ENCODE assay signal across 27 cellular contexts in the genomic region with DNA sequence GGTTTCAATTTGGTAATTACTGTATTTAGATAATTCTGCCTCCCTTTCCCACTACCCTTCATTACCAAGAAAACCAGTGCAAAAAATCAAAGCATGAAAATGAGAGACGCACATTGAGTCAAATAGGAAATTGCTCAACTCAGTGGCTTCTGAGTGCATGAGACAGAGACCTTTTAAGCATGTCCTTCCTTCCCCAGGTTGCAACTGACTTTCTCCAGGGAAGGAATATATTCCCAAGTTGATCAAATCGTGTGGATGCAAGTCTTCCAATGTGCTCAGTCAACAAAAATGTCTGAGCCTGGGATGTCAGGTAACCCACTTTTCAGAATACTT. TPM values are rescaled to one million over a fixed set of nuclear protein-coding genes. Genes with fewer than 3 reads are reported as not detected.
DNase-seq lines count a peak whose midpoint lies in the region; ATAC-seq and TF ChIP-seq lines count a peak whose summit lies in the region.
"Had no signal": no experiment of that assay in that cellular context is flagged by ENCODE, and none has a peak within 500 bp of the region (broad histone marks: within the 10 kb centered on the region; RNA-seq: fewer than 3 reads in every experiment).

No MANE protein-coding gene starts in this region.

- H3K27me3 ChIP-seq in HUES6 (ENCODE audit: control insufficient read depth, insufficient read depth, low read length) (peaks cover 25% of the 10 kb centered on the region; the same call in 1 of the 2 replicates), endodermal cell (ENCODE audit: control insufficient read depth, insufficient read depth, low read length, poor library complexity, severe bottlenecking) (peaks cover 38% of the 10 kb centered on the region)
- H3K27me3 ChIP-seq: ovary, right atrium auricular region, upper lobe of left lung had no signal

- peaks cover 42% of the 10 kb centered on the region for H3K27me3 Mint-ChIP-seq in endodermal cell (ENCODE audit: insufficient read depth)
- peaks cover 15% of the 10 kb centered on the region for H3K27me3 Mint-ChIP-seq in progenitor cell of endocrine pancreas

- DNase-seq in GM12865 (ENCODE audit: low read depth): peak; percentile 45
- DNase-seq in endodermal cell: no peak
- no peak for DNase-seq in progenitor cell of endocrine pancreas (ENCODE audit: low spot score, unreplicated experiment)
- DNase-seq in COLO668 (lab: John Stamatoyannopoulos, UW; ENCODE audit: unreplicated experiment): no peak
- DNase-seq in SHP77 treated with DMSO at 0.1 percent for 48 hours (lab: John Stamatoyannopoulos, UW): no peak
- DNase-seq: activated CD4-positive, alpha-beta T cell treated with anti-CD3 and anti-CD28 coated beads, Interleukin-2, amount 10 ng/mL, durations not matched to agents 7 days and 5 days; activated gamma-delta T cell treated with Interleukin-2 at 50 U/mL for 16 hours; activated naive CD8-positive, alpha-beta T cell treated with anti-CD3 and anti-CD28 coated beads, Interleukin-2, amount 50 U/mL, for 24 hours; activated T-cell treated with anti-CD3 and anti-CD28 coated beads, Interleukin-2, amount 50 U/mL, for 4 hours; CD4-positive, alpha-beta T cell; DMS 273 treated with DMSO at 0.1 percent for 48 hours; NCI-H1105; NCI-H1930; ovary; Right ventricle myocardium superior; stimulated activated CD4-positive, alpha-beta T cell treated with anti-CD3 and anti-CD28 coated beads, Interleukin-4, amount 100 ng/mL, for 1 hour; substantia nigra; T-helper 9 cell; upper lobe of left lung; WERI-Rb-1 had no signal

- ATAC-seq in GM18873 (IDR thresholded peaks at IDR 0.05; ENCODE audit: low FRiP score, unreplicated experiment): no peak
- ATAC-seq: activated naive CD8-positive, alpha-beta T cell treated with anti-CD3 and anti-CD28 coated beads, Interleukin-2, amount 50 U/mL, for 24 hours; activated T-cell treated with anti-CD3 and anti-CD28 coated beads, Interleukin-2, amount 50 U/mL, for 4 hours; natural killer cell treated with Interleukin-12 subunit alpha and Interleukin-12 subunit beta and Interleukin-15 and Interleukin-18, amount 100 ng/mL, for 72 hours had no signal

- peaks cover under 1% of the 10 kb centered on the region for H3K36me3 Mint-ChIP-seq in endodermal cell (ENCODE audit: low read depth)
- H3K36me3 Mint-ChIP-seq in progenitor cell of endocrine pancreas (ENCODE audit: insufficient read depth): no peaks in the 10 kb centered on the region
- H3K36me3 Mint-ChIP-seq: IgD-negative memory B cell; natural killer cell treated with Interleukin-12 subunit alpha and Interleukin-12 subunit beta and Interleukin-15 and Interleukin-18, amount 100 ng/mL, for 72 hours had no signal

- H3K4me3 ChIP-seq in GM12865 (ENCODE audit: low read depth, low read length): no peak overlapping the region
- peak overlapping the region; percentile 40 for H3K4me3 ChIP-seq in HUES6 (ENCODE audit: low read depth, low read length)
- H3K4me3 ChIP-seq in endodermal cell (ENCODE audit: low read length): no peak overlapping the region
- H3K4me3 ChIP-seq: ovary, right atrium auricular region, upper lobe of left lung had no signal

- H3K9ac ChIP-seq in HUES6 (ENCODE audit: low read length) (peak overlapping the region; percentile 46), endodermal cell (ENCODE audit: extremely low read depth, low read length, poor library complexity, severe bottlenecking) (no peak overlapping the region)

- H3K9me3 ChIP-seq in HUES6 (ENCODE audit: control insufficient read depth, insufficient read depth, low read depth, low read length) (no peaks in the 10 kb centered on the region), endodermal cell (ENCODE audit: control insufficient read depth, low read length) (no peaks in the 10 kb centered on the region)
- H3K9me3 ChIP-seq: ovary, right atrium auricular region, upper lobe of left lung had no signal

- H3K36me3 ChIP-seq in HUES6 (ENCODE audit: control insufficient read depth, insufficient read depth, low read length) (no peaks in the 10 kb centered on the region), endodermal cell (ENCODE audit: control insufficient read depth, insufficient read depth, low read length) (peaks cover 1% of the 10 kb centered on the region)
- H3K36me3 ChIP-seq: ovary, right atrium auricular region, upper lobe of left lung, WERI-Rb-1 had no signal

- 53 to 73% methylated on average over 1 to 2 of the region's 2 CpGs for WGBS in endodermal cell (ENCODE audit: insufficient coverage in 1 of 2, insufficient read length in 1 of 2), 2 experiments

- H3K27ac ChIP-seq in HUES6 (ENCODE audit: low read depth, low read length): peak overlapping the region; percentile 77; the same call in 1 of the 2 replicates
- H3K27ac ChIP-seq in endodermal cell (ENCODE audit: low read depth, low read length): no peak overlapping the region
- H3K27ac ChIP-seq: ovary, right atrium auricular region, upper lobe of left lung, WERI-Rb-1 had no signal

- TF ChIP-seq CTCF in GM12865 (IDR thresholded peaks at IDR 0.05; ENCODE audit: insufficient read depth, low read depth, low read length, missing control alignments) (no peak), endodermal cell (conservative IDR thresholded peaks at IDR 0.05) (no peak), progenitor cell of endocrine pancreas (IDR thresholded peaks at IDR 0.05; ENCODE audit: unreplicated experiment) (no peak)

- peaks cover 48% of the 10 kb centered on the region for H3K4me1 Mint-ChIP-seq in endodermal cell
- H3K4me1 Mint-ChIP-seq in progenitor cell of endocrine pancreas (ENCODE audit: low read depth): peaks cover 29% of the 10 kb centered on the region
- H3K4me1 Mint-ChIP-seq: activated CD4-positive, alpha-beta T cell treated with anti-CD3 and anti-CD28 coated beads, Interleukin-2, amount 10 ng/mL, durations not matched to agents 7 days and 5 days; activated naive CD8-positive, alpha-beta T cell treated with anti-CD3 and anti-CD28 coated beads, Interleukin-2, amount 50 U/mL, for 24 hours; central memory CD8-positive, alpha-beta T cell; IgD-negative memory B cell had no signal

- H3K4me1 ChIP-seq in HUES6 (ENCODE audit: control insufficient read depth, insufficient read depth, low read length) (peaks cover 51% of the 10 kb centered on the region), endodermal cell (ENCODE audit: control insufficient read depth, insufficient read depth, low read length) (peaks cover 14% of the 10 kb centered on the region)
- H3K4me1 ChIP-seq: right atrium auricular region, upper lobe of left lung had no signal

- H3K27ac Mint-ChIP-seq in endodermal cell: peak overlapping the region; percentile 36
- peak overlapping the region; percentile 92 for H3K27ac Mint-ChIP-seq in progenitor cell of endocrine pancreas
- H3K27ac Mint-ChIP-seq: activated CD4-positive, alpha-beta T cell treated with anti-CD3 and anti-CD28 coated beads, Interleukin-2, amount 10 ng/mL, durations not matched to agents 7 days and 5 days; activated naive CD8-positive, alpha-beta T cell treated with anti-CD3 and anti-CD28 coated beads, Interleukin-2, amount 50 U/mL, for 24 hours; CD4-positive, alpha-beta T cell; IgD-negative memory B cell; natural killer cell treated with Interleukin-12 subunit alpha and Interleukin-12 subunit beta and Interleukin-15 and Interleukin-18, amount 100 ng/mL, for 72 hours had no signal

- H3K9me3 Mint-ChIP-seq in endodermal cell: no peaks in the 10 kb centered on the region
- H3K9me3 Mint-ChIP-seq in progenitor cell of endocrine pancreas (ENCODE audit: low read depth): no peaks in the 10 kb centered on the region
- H3K9me3 Mint-ChIP-seq: activated CD4-positive, alpha-beta T cell treated with anti-CD3 and anti-CD28 coated beads, Interleukin-2, amount 10 ng/mL, durations not matched to agents 7 days and 5 days; activated naive CD8-positive, alpha-beta T cell treated with anti-CD3 and anti-CD28 coated beads, Interleukin-2, amount 50 U/mL, for 24 hours; activated T-cell treated with anti-CD3 and anti-CD28 coated beads, Interleukin-2, amount 50 U/mL, for 4 hours; CD4-positive, alpha-beta T cell; central memory CD8-positive, alpha-beta T cell; IgD-negative memory B cell had no signal

- H3K4me3 Mint-ChIP-seq in endodermal cell: no peak overlapping the region
- H3K4me3 Mint-ChIP-seq in progenitor cell of endocrine pancreas (ENCODE audit: low read depth): peak overlapping the region; percentile 13
- H3K4me3 Mint-ChIP-seq: activated CD4-positive, alpha-beta T cell treated with anti-CD3 and anti-CD28 coated beads, Interleukin-2, amount 10 ng/mL, durations not matched to agents 7 days and 5 days; activated naive CD8-positive, alpha-beta T cell treated with anti-CD3 and anti-CD28 coated beads, Interleukin-2, amount 50 U/mL, for 24 hours; activated T-cell treated with anti-CD3 and anti-CD28 coated beads, Interleukin-2, amount 50 U/mL, for 4 hours; CD4-positive, alpha-beta T cell; central memory CD8-positive, alpha-beta T cell; IgD-negative memory B cell; natural killer cell treated with Interleukin-12 subunit alpha and Interleukin-12 subunit beta and Interleukin-15 and Interleukin-18, amount 100 ng/mL, for 72 hours had no signal

RNA-seq across cellular contexts. Expression of a gene that starts 12.9 kb away (rescaled TPM):
- total RNA-seq in endodermal cell: 10 to 100 TPM; 13.0 to 19.9 TPM
- polyA plus RNA-seq in endodermal cell (2013, experiment 1 of 2): 23.8 TPM
- polyA plus RNA-seq in endodermal cell (2013, experiment 2 of 2): 21.4 TPM
- 2.7 and 7.5 TPM in 2 replicates for total RNA-seq in progenitor cell of endocrine pancreas
- total RNA-seq: CD4-positive, alpha-beta T cell; mononuclear cell had no signal
- polyA plus RNA-seq: IgD-negative memory B cell had no signal
